8 cellular contexts compared by ENCODE assay signal in genomic region chr3:49805884-49806701, GRCh38. TPM values are rescaled to one million over a fixed set of nuclear protein-coding genes. Genes with fewer than 3 reads are reported as not detected.
DNase-seq lines count a peak whose midpoint lies in the region; ATAC-seq and TF ChIP-seq lines count a peak whose summit lies in the region.

No MANE protein-coding gene starts in this region.

- H3K36me3 ChIP-seq in parathyroid adenoma (ENCODE audit: control insufficient read depth, insufficient read depth, low read length) = no peaks in the 10 kb centered on the region
- H3K36me3 ChIP-seq in MG63 = no peaks in the 10 kb centered on the region; the same call in 1 of the 2 replicates

- H3K27ac Mint-ChIP-seq in endothelial cell (ENCODE audit: unreplicated experiment) = peak overlapping the region; percentile 98

- H3K4me1 ChIP-seq in parathyroid adenoma = peaks cover 2% of the 10 kb centered on the region

- peaks cover 12% of the 10 kb centered on the region for H3K27me3 Mint-ChIP-seq in endothelial cell (ENCODE audit: unreplicated experiment)

- H3K27me3 ChIP-seq in parathyroid adenoma (ENCODE audit: control insufficient read depth, insufficient read depth, low read length) = no peaks in the 10 kb centered on the region
- H3K27me3 ChIP-seq in MG63 = no peaks in the 10 kb centered on the region

- H3K27ac ChIP-seq in parathyroid adenoma = peak overlapping the region; percentile 56

- H3K4me3 Mint-ChIP-seq in endothelial cell (ENCODE audit: unreplicated experiment) = peak overlapping the region; percentile 87

- peaks cover 57% of the 10 kb centered on the region for H3K4me1 Mint-ChIP-seq in endothelial cell (ENCODE audit: unreplicated experiment)

- TF ChIP-seq CTCF in endothelial cell (IDR thresholded peaks at IDR 0.05; ENCODE audit: unreplicated experiment) (no peak), parathyroid adenoma (IDR thresholded peaks at IDR 0.05) (no peak)

- H3K9me3 ChIP-seq in parathyroid adenoma (ENCODE audit: control insufficient read depth, low read length) (no peaks in the 10 kb centered on the region), MG63 (no peaks in the 10 kb centered on the region)

- ATAC-seq in GM21737 (IDR thresholded peaks at IDR 0.05; ENCODE audit: unreplicated experiment) = no peak

- H3K36me3 Mint-ChIP-seq in endothelial cell (ENCODE audit: low read depth, unreplicated experiment) = peaks cover 13% of the 10 kb centered on the region

- H3K4me2 ChIP-seq in parathyroid adenoma (ENCODE audit: low read length) = no peak overlapping the region

- peak; percentile 95 for DNase-seq in CMK (ENCODE audit: low read depth)
- DNase-seq in NOMO-1 (lab: John Stamatoyannopoulos, UW; ENCODE audit: unreplicated experiment in 2 of 2) = peak; percentile 58 to 75
- peak; percentile 80 for DNase-seq in endothelial cell (ENCODE audit: low spot score)
- no peak for DNase-seq in NCI-H524 (lab: John Stamatoyannopoulos, UW)
- DNase-seq in MG63 = no peak
- no peak for DNase-seq in glomerular visceral epithelial cell (ENCODE audit: extremely low spot score)

- H3K9ac ChIP-seq in parathyroid adenoma = no peak overlapping the region

- no peak overlapping the region for H2AFZ ChIP-seq in parathyroid adenoma

- H3K4me3 ChIP-seq in parathyroid adenoma (ENCODE audit: low read depth, low read length) = no peak overlapping the region
- H3K4me3 ChIP-seq in MG63 = no peak overlapping the region

- no peaks in the 10 kb centered on the region for H3K9me3 Mint-ChIP-seq in endothelial cell (ENCODE audit: unreplicated experiment)

- no peaks in the 10 kb centered on the region for H3K79me2 ChIP-seq in parathyroid adenoma

RNA-seq across cellular contexts. Expression of gene INKA1, which starts 3.0 kb away (rescaled TPM):
- 57.6 TPM for total RNA-seq in endothelial cell (ENCODE audit: unreplicated experiment)
- total RNA-seq in MG63 (2014; rRNA removed; shearing (Covaris generic); ENCODE audit: low replicate concordance) = 3.2 TPM in 1 of 2 replicates, not detected in the other

RNA-seq across cellular contexts. Expression of gene CDHR4, which starts 6.4 kb away (rescaled TPM):
- total RNA-seq in endothelial cell (ENCODE audit: unreplicated experiment) = 1.1 TPM
- total RNA-seq in MG63 (2014; rRNA removed; shearing (Covaris generic); ENCODE audit: low replicate concordance) = 0.10 TPM in 1 of 2 replicates, not detected in the other

RNA-seq across cellular contexts. Expression of gene UBA7, which starts 7.7 kb away (rescaled TPM):
- total RNA-seq in endothelial cell (ENCODE audit: unreplicated experiment) = 6.0 TPM
- 5.8 and 6.9 TPM in 2 replicates for total RNA-seq in MG63 (2014; rRNA removed; shearing (Covaris generic); ENCODE audit: low replicate concordance)

RNA-seq across cellular contexts. Expression of gene IP6K1, which starts 19.8 kb away (rescaled TPM):
- 56.4 TPM for total RNA-seq in endothelial cell (ENCODE audit: unreplicated experiment)
- 10.9 and 19.5 TPM in 2 replicates for total RNA-seq in MG63 (2014; rRNA removed; shearing (Covaris generic); ENCODE audit: low replicate concordance)

RNA-seq across cellular contexts. Expression of gene TRAIP, which starts 50.3 kb away (rescaled TPM):
- 6.2 TPM for total RNA-seq in endothelial cell (ENCODE audit: unreplicated experiment)
- 4.9 and 18.5 TPM in 2 replicates for total RNA-seq in MG63 (2014; rRNA removed; shearing (Covaris generic); ENCODE audit: low replicate concordance)

Comparison
In these comparisons a context has a peak if more than half of its experiments do, and no peak if none do; other contexts are left out.
1. DNase-seq: peak in CMK (single experiment), NOMO-1 (2 of 2) and endothelial cell (single experiment); none in NCI-H524 (0 of 2), MG63 (single experiment) and glomerular visceral epithelial cell (single experiment).
2. RNA of gene INKA1, which starts 3.0 kb away (total RNA-seq): 57.6 TPM in endothelial cell (single experiment); 3.2 TPM in MG63; every median in the first group is over 10 times any median in the second.